12 cellular contexts compared by ENCODE assay signal in the genomic region with DNA sequence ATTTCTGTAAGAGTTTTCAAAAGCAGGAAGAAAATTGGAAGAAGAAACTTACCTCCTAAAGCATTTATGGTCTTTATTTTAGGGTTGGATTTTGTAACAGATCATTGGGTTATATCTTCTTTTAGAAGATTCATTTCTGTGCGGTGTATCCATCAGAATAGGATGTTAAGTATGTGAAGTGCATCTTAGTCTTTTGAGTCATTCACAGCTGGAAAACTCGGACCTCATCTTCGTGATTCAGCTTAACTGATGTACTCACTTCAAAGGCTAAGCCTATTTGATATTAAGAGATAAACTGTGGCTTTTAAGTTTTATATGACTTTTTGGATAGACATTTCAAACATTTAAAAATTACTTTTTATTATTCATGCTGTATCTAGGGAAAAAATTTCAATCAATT. TPM values are rescaled to one million over a fixed set of nuclear protein-coding genes. Genes with fewer than 3 reads are reported as not detected.
DNase-seq lines count a peak whose midpoint lies in the region; TF ChIP-seq lines count a peak whose summit lies in the region.
"Had no signal": no experiment of that assay in that cellular context is flagged by ENCODE, and none has a peak within 500 bp of the region (broad histone marks: within the 10 kb centered on the region; RNA-seq: fewer than 3 reads in every experiment).

No MANE protein-coding gene starts in this region.

- no peak overlapping the region for H3K4me2 ChIP-seq in fibroblast of lung (ENCODE audit: extremely low read depth, insufficient read depth, low read length)

- peak; percentile 50 for DNase-seq in GM04504 (ENCODE audit: low read depth)
- no peak for DNase-seq in SJSA1 (ENCODE audit: low read depth in 1 of 2, low spot score in 2 of 2)
- DNase-seq in fibroblast of lung (ENCODE audit: low read depth in 2 of 2) = peak; percentile 80 to 97
- DNase-seq in skeletal muscle cell (ENCODE audit: low read depth) = peak; percentile 86
- no peak for DNase-seq in activated CD4-positive, alpha-beta T cell treated with anti-CD3 and anti-CD28 coated beads, Interleukin-2, amount 10 ng/mL, durations not matched to agents 24 days and 14 days
- no peak for DNase-seq in activated naive CD4-positive, alpha-beta T cell treated with Interleukin-2 at 50 U/mL for 16 hours
- DNase-seq in CD1c-positive myeloid dendritic cell (ENCODE audit: extremely low spot score) = no peak
- no peak for DNase-seq in lower leg skin (ENCODE audit: low spot score in 2 of 2)
- DNase-seq: activated B cell treated with CpG ODN at 0.5 μM for 24 hours; activated T-cell treated with anti-CD3 and anti-CD28 coated beads, Interleukin-2, amount 50 U/mL, for 1 hour; NCI-H524 treated with DMSO at 0.1 percent for 48 hours had no signal

- H2AFZ ChIP-seq in fibroblast of lung (ENCODE audit: low read length) = no peak overlapping the region

- TF ChIP-seq CTCF in fibroblast of lung (conservative IDR thresholded peaks at IDR 0.05 in 1 of 2, IDR thresholded peaks at IDR 0.05 in 1 of 2; ENCODE audit: low read depth in 1 of 2, low read length in 2 of 2) (no peak), lower leg skin (IDR thresholded peaks at IDR 0.05) (no peak)

- peaks cover 12% of the 10 kb centered on the region for H3K27me3 Mint-ChIP-seq in activated CD4-positive, alpha-beta T cell treated with anti-CD3 and anti-CD28 coated beads, Interleukin-2, amount 10 ng/mL, durations not matched to agents 24 days and 14 days

- H3K36me3 ChIP-seq in SJSA1 = no peaks in the 10 kb centered on the region
- no peaks in the 10 kb centered on the region for H3K36me3 ChIP-seq in fibroblast of lung (ENCODE audit: control insufficient read depth, insufficient read depth, low read length)
- H3K36me3 ChIP-seq: gastroesophageal sphincter had no signal

- peak overlapping the region; percentile 89 for H3K27ac ChIP-seq in SJSA1
- H3K27ac ChIP-seq in fibroblast of lung (ENCODE audit: insufficient read depth, low read length) = peak overlapping the region; percentile 83

- no peaks in the 10 kb centered on the region for H3K9me3 ChIP-seq in SJSA1 (replicated peaks)
- H3K9me3 ChIP-seq in fibroblast of lung (ENCODE audit: control insufficient read depth, insufficient read depth, low read depth, low read length) = no peaks in the 10 kb centered on the region
- H3K9me3 ChIP-seq: gastroesophageal sphincter had no signal

- H3K27me3 ChIP-seq in SJSA1 (replicated peaks) (no peaks in the 10 kb centered on the region), fibroblast of lung (ENCODE audit: control insufficient read depth, insufficient read depth, low read length) (no peaks in the 10 kb centered on the region)
- H3K27me3 ChIP-seq: gastroesophageal sphincter had no signal

- intact Hi-C loops in activated CD4-positive, alpha-beta T cell treated with anti-CD3 and anti-CD28 coated beads, Interleukin-2, amount 10 ng/mL, durations not matched to agents 24 days and 14 days (cut with micrococcal nuclease) = no loop called here
- intact Hi-C loops in lower leg skin (cut with DNase I; ENCODE audit: low total_unique reads) = no loop called here

- H3K36me3 Mint-ChIP-seq in activated CD4-positive, alpha-beta T cell treated with anti-CD3 and anti-CD28 coated beads, Interleukin-2, amount 10 ng/mL, durations not matched to agents 24 days and 14 days (ENCODE audit: low read depth) = no peaks in the 10 kb centered on the region

- 80% methylated on average over 3 of the region's 3 CpGs for WGBS in lower leg skin, 2 donors

- no peak overlapping the region for H3K4me3 Mint-ChIP-seq in activated CD4-positive, alpha-beta T cell treated with anti-CD3 and anti-CD28 coated beads, Interleukin-2, amount 10 ng/mL, durations not matched to agents 24 days and 14 days
- H3K4me3 Mint-ChIP-seq: activated B cell treated with CpG ODN at 0.5 μM for 24 hours had no signal

- no peaks in the 10 kb centered on the region for H3K79me2 ChIP-seq in fibroblast of lung (ENCODE audit: control insufficient read depth, insufficient read depth, low read length)

- H3K4me3 ChIP-seq in SJSA1 (no peak overlapping the region), fibroblast of lung (replicated peaks in 1 of 4; ENCODE audit: control extremely low read depth in 1 of 4, insufficient read depth in 1 of 4, low read depth in 3 of 4, low read length in 4 of 4) (no peak overlapping the region), skeletal muscle cell (ENCODE audit: low read depth, low read length) (no peak overlapping the region), lower leg skin (ENCODE audit: low read depth, poor library complexity, severe bottlenecking) (no peak overlapping the region)
- H3K4me3 ChIP-seq: gastroesophageal sphincter had no signal

- H4K20me1 ChIP-seq in fibroblast of lung (ENCODE audit: control insufficient read depth, extremely low read depth, insufficient read depth, low read length) = no peaks in the 10 kb centered on the region

- no peak for TF ChIP-seq POLR2A in lower leg skin (IDR thresholded peaks at IDR 0.05)

- H3K4me1 ChIP-seq in SJSA1 (replicated peaks) = peaks cover 21% of the 10 kb centered on the region
- peaks cover 16% of the 10 kb centered on the region for H3K4me1 ChIP-seq in fibroblast of lung (ENCODE audit: control insufficient read depth, extremely low read depth, insufficient read depth, low read length)
- H3K4me1 ChIP-seq: gastroesophageal sphincter had no signal

- no peak overlapping the region for H3K27ac Mint-ChIP-seq in activated CD4-positive, alpha-beta T cell treated with anti-CD3 and anti-CD28 coated beads, Interleukin-2, amount 10 ng/mL, durations not matched to agents 24 days and 14 days
- H3K27ac Mint-ChIP-seq: activated B cell treated with CpG ODN at 0.5 μM for 24 hours had no signal

- peaks cover 5% of the 10 kb centered on the region for H3K9me3 Mint-ChIP-seq in activated CD4-positive, alpha-beta T cell treated with anti-CD3 and anti-CD28 coated beads, Interleukin-2, amount 10 ng/mL, durations not matched to agents 24 days and 14 days
- H3K9me3 Mint-ChIP-seq: activated B cell treated with CpG ODN at 0.5 μM for 24 hours had no signal

- no peaks in the 10 kb centered on the region for H3K4me1 Mint-ChIP-seq in activated CD4-positive, alpha-beta T cell treated with anti-CD3 and anti-CD28 coated beads, Interleukin-2, amount 10 ng/mL, durations not matched to agents 24 days and 14 days
- H3K4me1 Mint-ChIP-seq: activated B cell treated with CpG ODN at 0.5 μM for 24 hours had no signal

- no peak overlapping the region for H3K9ac ChIP-seq in fibroblast of lung (ENCODE audit: insufficient read depth, low read length)

RNA-seq across cellular contexts. Expression of gene GIPC2, which starts 56.3 kb away (rescaled TPM):
- 0.13 TPM in 1 of 2 replicates, not detected in the other for total RNA-seq in SJSA1 (2014; rRNA removed; shearing (Covaris generic))
- total RNA-seq in fibroblast of lung = 0.50 and 0.77 TPM in 2 replicates
- polyA plus RNA-seq in fibroblast of lung = 0.35 and 0.56 TPM in 2 replicates
- 0.30 and 0.51 TPM in 2 replicates for polyA plus RNA-seq in fibroblast of lung (2012)
- polyA minus RNA-seq in fibroblast of lung (ENCODE audit: low replicate concordance) = not detected in 2 replicates
- 0.05 TPM in 1 of 2 replicates, not detected in the other for total RNA-seq in activated CD4-positive, alpha-beta T cell treated with anti-CD3 and anti-CD28 coated beads, Interleukin-2, amount 10 ng/mL, durations not matched to agents 24 days and 14 days
- total RNA-seq in lower leg skin = 10 to 100 TPM in 1 of 4 donors, 1 to 10 TPM in 3; 3.0 to 12.3 (median 6.4) TPM
- total RNA-seq: activated B cell treated with CpG ODN at 0.5 μM for 24 hours had no signal

Comparison
In these comparisons a context has a peak if more than half of its experiments do, and no peak if none do; other contexts are left out.
1. DNase-seq: peak in GM04504 (single experiment), fibroblast of lung (2 of 2) and skeletal muscle cell (single experiment); none in SJSA1 (0 of 2), activated CD4-positive, alpha-beta T cell treated with anti-CD3 and anti-CD28 coated beads, Interleukin-2, amount 10 ng/mL, durations not matched to agents 24 days and 14 days (single experiment), activated naive CD4-positive, alpha-beta T cell treated with Interleukin-2 at 50 U/mL for 16 hours (single experiment), CD1c-positive myeloid dendritic cell (single experiment) and lower leg skin (0 of 2).